In genomic region chr5:153147891-153148623, GRCh38 we compare ENCODE assay signal across 9 cellular contexts.
DNase-seq lines count a peak whose midpoint lies in the region; ATAC-seq, FAIRE-seq and TF ChIP-seq lines count a peak whose summit lies in the region.
"Had no signal": no experiment of that assay in that cellular context is flagged by ENCODE, and none has a peak within 500 bp of the region (broad histone marks: within the 10 kb centered on the region; RNA-seq: fewer than 3 reads in every experiment).

No MANE protein-coding gene starts in this region.

- DNase-seq in LNCaP clone FGC (ENCODE audit: low read depth) (peak; percentile 27), SK-MEL-5 (ENCODE audit: low read depth, low spot score) (peak; percentile 59), left ventricle myocardium superior (no peak), tibial artery (no peak), glomerular visceral epithelial cell (ENCODE audit: extremely low spot score) (no peak)
- DNase-seq in central memory CD4-positive, alpha-beta T cell, result no peak

- intact Hi-C loops in left ventricle myocardium superior (cut with micrococcal nuclease), result loop anchor here (5.0 kb wide), 1 partner anchor 586 kb away; no protein-coding TSS in a partner anchor
- intact Hi-C loops in tibial artery (cut with DNase I; ENCODE audit: low total_unique reads), result loop anchor here (10.0 kb wide), 2 partner anchors 583 to 817 kb away; no protein-coding TSS in a partner anchor

- H3K4me3 ChIP-seq in LNCaP clone FGC (ENCODE audit: low read depth, low read length) (no peak overlapping the region), tibial artery (no peak overlapping the region)

- TF ChIP-seq CTCF in LNCaP clone FGC (IDR thresholded peaks at IDR 0.05; ENCODE audit: control insufficient read depth, extremely low read depth, insufficient read depth) (peak; percentile 83), tibial artery (IDR thresholded peaks at IDR 0.05) (peak; percentile 57 to 58)

- H3K27ac ChIP-seq in tibial artery, result no peak overlapping the region
- H3K27ac ChIP-seq: neutrophil had no signal

- H3K9me3 ChIP-seq in tibial artery, result peaks cover 0 to 2% (median 0%) of the 10 kb centered on the region in 3 donors
- H3K9me3 ChIP-seq: neutrophil had no signal

- H3K27me3 ChIP-seq in tibial artery, result no peaks in the 10 kb centered on the region
- H3K27me3 ChIP-seq: neutrophil had no signal

- no peaks in the 10 kb centered on the region for H3K36me3 ChIP-seq in tibial artery
- H3K36me3 ChIP-seq: neutrophil had no signal

- no peaks in the 10 kb centered on the region for H3K4me1 ChIP-seq in tibial artery

- ATAC-seq in GM21717 (IDR thresholded peaks at IDR 0.05; ENCODE audit: unreplicated experiment) (peak; percentile 64), left ventricle myocardium superior (peak; percentile 75)

- FAIRE-seq in G401.6 (lab: Jason Lieb, UNC), result peak; percentile 15

- in situ Hi-C loops in SK-MEL-5 (cut with HindIII; ENCODE audit: low pct_unique_long_range_greater_than_20kb, low sequenced_read_pairs), result no loop called here

Comparison
In these comparisons a context has a peak if more than half of its experiments do, and no peak if none do; other contexts are left out.
1. DNase-seq: peak in LNCaP clone FGC (single experiment) and SK-MEL-5 (single experiment); none in left ventricle myocardium superior (single experiment), tibial artery (0 of 2), central memory CD4-positive, alpha-beta T cell (single experiment) and glomerular visceral epithelial cell (single experiment).